ENCODE assay signal across 28 cellular contexts in genomic region chr6:28661097-28661713, GRCh38.
"Had no signal": no experiment of that assay in that cellular context is flagged by ENCODE, and none has a peak within 500 bp of the region (broad histone marks: within the 10 kb centered on the region; RNA-seq: fewer than 3 reads in every experiment).

No MANE protein-coding gene starts in this region.

- H3K9me3 ChIP-seq: ovary, psoas muscle, right lobe of liver, stomach, tibial artery, transverse colon, upper lobe of left lung, vagina had no signal

- H3K4me3 Mint-ChIP-seq: naive B cell; naive thymus-derived CD8-positive, alpha-beta T cell; natural killer cell treated with Interleukin-12 subunit alpha and Interleukin-12 subunit beta and Interleukin-15 and Interleukin-18, amount 100 ng/mL, for 72 hours; nephron progenitor cell; neural crest cell; stimulated activated effector memory CD8-positive, alpha-beta T cell treated with anti-CD3 and anti-CD28 coated beads, Interleukin-12 subunit alpha, Interleukin-12 subunit beta, amount 100 ng/mL, for 72 hours; stimulated activated naive B cell treated with anti-CD40 and anti-IgM and Interleukin-4, amounts not matched to agents 10 μg/mL and 1 μg/mL and 100 μg/mL, for 72 hours; stimulated activated naive CD8-positive, alpha-beta T cell treated with anti-CD3 and anti-CD28 coated beads, Interleukin-15, Interleukin-2, amounts not matched to agents 100 ng/mL and 50 ng/mL, for 24 hours had no signal

- H3K4me3 ChIP-seq: ovary, psoas muscle, right lobe of liver, sigmoid colon, stomach, tibial artery, transverse colon, upper lobe of left lung, vagina had no signal

- H3K27ac Mint-ChIP-seq: naive B cell; naive thymus-derived CD8-positive, alpha-beta T cell; natural killer cell treated with Interleukin-12 subunit alpha and Interleukin-12 subunit beta and Interleukin-15 and Interleukin-18, amount 100 ng/mL, for 72 hours; nephron progenitor cell; progenitor cell of endocrine pancreas; stimulated activated effector memory CD8-positive, alpha-beta T cell treated with anti-CD3 and anti-CD28 coated beads, Interleukin-12 subunit alpha, Interleukin-12 subunit beta, amount 100 ng/mL, for 72 hours; stimulated activated naive B cell treated with anti-CD40 and anti-IgM and Interleukin-4, amounts not matched to agents 10 μg/mL and 1 μg/mL and 100 μg/mL, for 72 hours; stimulated activated naive CD8-positive, alpha-beta T cell treated with anti-CD3 and anti-CD28 coated beads, Interleukin-15, Interleukin-2, amounts not matched to agents 100 ng/mL and 50 ng/mL, for 24 hours had no signal

- H3K4me1 ChIP-seq: parathyroid adenoma, psoas muscle had no signal

- DNase-seq: naive B cell; naive thymus-derived CD8-positive, alpha-beta T cell; nephron progenitor cell; occipital lobe; ovary; posterior cingulate gyrus; psoas muscle; right cardiac atrium; right lobe of liver; sigmoid colon; small intestine; stimulated activated CD4-positive, alpha-beta T cell treated with anti-CD3 and anti-CD28 coated beads, Interleukin-15, amount 100 ng/mL, for 24 hours; stimulated activated CD4-positive, alpha-beta T cell treated with anti-CD3 and anti-CD28 coated beads, Interleukin-2, amount 100 ng/mL, for 24 hours; stimulated activated CD4-positive, alpha-beta T cell treated with anti-CD3 and anti-CD28 coated beads, Interleukin-2, amount 100 ng/mL, for 48 hours; stimulated activated CD4-positive, alpha-beta T cell treated with anti-CD3 and anti-CD28 coated beads, Interleukin-4, amount 100 ng/mL, for 24 hours; stimulated activated naive B cell treated with anti-CD40 and anti-IgM and Interleukin-4, amounts not matched to agents 10 μg/mL and 1 μg/mL and 100 μg/mL, for 72 hours; stimulated activated naive CD4-positive, alpha-beta T cell treated with Interleukin-2 at 50 U/mL for 16 hours; stomach; tibial artery; transverse colon; upper lobe of left lung had no signal

- H3K27ac ChIP-seq: ovary, parathyroid adenoma, psoas muscle, right lobe of liver, sigmoid colon, stomach, tibial artery, transverse colon, upper lobe of left lung, vagina had no signal

- H3K36me3 ChIP-seq: ovary, right lobe of liver, sigmoid colon, stomach, tibial artery, transverse colon, upper lobe of left lung, vagina had no signal

- H3K36me3 Mint-ChIP-seq: natural killer cell treated with Interleukin-12 subunit alpha and Interleukin-12 subunit beta and Interleukin-15 and Interleukin-18, amount 100 ng/mL, for 72 hours had no signal

- H3K9me3 Mint-ChIP-seq: natural killer cell treated with Interleukin-12 subunit alpha and Interleukin-12 subunit beta and Interleukin-15 and Interleukin-18, amount 100 ng/mL, for 72 hours; neural crest cell; stimulated activated effector memory CD8-positive, alpha-beta T cell treated with anti-CD3 and anti-CD28 coated beads, Interleukin-12 subunit alpha, Interleukin-12 subunit beta, amount 100 ng/mL, for 72 hours; stimulated activated naive CD8-positive, alpha-beta T cell treated with anti-CD3 and anti-CD28 coated beads, Interleukin-15, Interleukin-2, amounts not matched to agents 100 ng/mL and 50 ng/mL, for 24 hours had no signal

- H3K27me3 ChIP-seq: ovary, vagina had no signal
